Comparison of ENCODE assay signal across 10 cellular contexts in genomic region chr11:110777765-110778164, GRCh38.
DNase-seq lines count a peak whose midpoint lies in the region; ATAC-seq, FAIRE-seq and TF ChIP-seq lines count a peak whose summit lies in the region.
"Had no signal": no experiment of that assay in that cellular context is flagged by ENCODE, and none has a peak within 500 bp of the region (broad histone marks: within the 10 kb centered on the region; RNA-seq: fewer than 3 reads in every experiment).

No MANE protein-coding gene starts in this region.

- no TSS peak for BruUV-seq in HepG2 (replicated peaks; lab: Mats Ljungman, UMichigan)

- peak overlapping the region in 1 of 3 donors; percentile 31 for H3K27ac ChIP-seq in right lobe of liver
- H3K27ac ChIP-seq in HepG2 (ENCODE audit: extremely low read length, insufficient read depth, low read length) = no peak overlapping the region
- no peak overlapping the region for H3K27ac ChIP-seq in RWPE2 (ENCODE audit: poor library complexity, severe bottlenecking)

- H3K4me3 ChIP-seq in right lobe of liver = no peak overlapping the region
- H3K4me3 ChIP-seq in HepG2 (replicated peaks in 1 of 3; ENCODE audit: insufficient read depth in 1 of 3, low read depth in 2 of 3, low read length in 3 of 3) = no peak overlapping the region
- no peak overlapping the region for H3K4me3 ChIP-seq in RWPE2 (ENCODE audit: severe bottlenecking)

- H3K4me2 ChIP-seq in HepG2 (ENCODE audit: low read depth, low read length) = no peak overlapping the region

- no peak for TF ChIP-seq EP300 in HepG2 (IDR thresholded peaks at IDR 0.05; ENCODE audit: low read depth in 2 of 2, low read length in 2 of 2)
- TF ChIP-seq EP300 in HepG2 (CRISPR knock-in tag; IDR thresholded peaks at IDR 0.05; ENCODE audit: borderline replicate concordance) = no peak

- TF ChIP-seq CTCF in right lobe of liver (IDR thresholded peaks at IDR 0.05) = no peak
- no peak for TF ChIP-seq CTCF in HepG2 (CRISPR knock-in tag; IDR thresholded peaks at IDR 0.05)
- TF ChIP-seq CTCF in RWPE2 (IDR thresholded peaks at IDR 0.05; ENCODE audit: poor library complexity, severe bottlenecking) = no peak

- no peak for DNase-seq in right lobe of liver
- no peak for DNase-seq in HepG2 (ENCODE audit: low spot score)
- no peak for DNase-seq in RWPE2 (ENCODE audit: low spot score)
- DNase-seq in hepatic stellate cell (ENCODE audit: low spot score) = peak; percentile 21
- no peak for DNase-seq in NCI-H82 treated with DMSO at 0.1 percent for 48 hours (lab: John Stamatoyannopoulos, UW; ENCODE audit: unreplicated experiment)
- no peak for DNase-seq in NCI-H2029 treated with DMSO at 0.1 percent for 48 hours (lab: John Stamatoyannopoulos, UW)
- DNase-seq in NCI-H2171 (lab: John Stamatoyannopoulos, UW) = no peak
- DNase-seq: BE2C, midbrain had no signal

- TF ChIP-seq POLR2A in right lobe of liver (IDR thresholded peaks at IDR 0.05) (no peak), HepG2 (IDR thresholded peaks at IDR 0.05; ENCODE audit: insufficient read depth in 1 of 2, low read depth in 2 of 2, low read length in 2 of 2) (no peak)

- H3K27me3 ChIP-seq in right lobe of liver = no peaks in the 10 kb centered on the region
- H3K27me3 ChIP-seq in HepG2 (ENCODE audit: control insufficient read depth in 1 of 2, insufficient read depth in 2 of 2, low read length in 2 of 2) = no peaks in the 10 kb centered on the region
- H3K27me3 ChIP-seq in RWPE2 (ENCODE audit: insufficient read depth, poor library complexity, severe bottlenecking) = no peaks in the 10 kb centered on the region
- H3K27me3 ChIP-seq: BE2C had no signal

- H3K79me2 ChIP-seq in HepG2 (ENCODE audit: insufficient read depth, low read length) = no peaks in the 10 kb centered on the region

- H3K4me1 ChIP-seq in right lobe of liver (no peaks in the 10 kb centered on the region), HepG2 (ENCODE audit: insufficient read depth, low read length) (no peaks in the 10 kb centered on the region), RWPE2 (ENCODE audit: insufficient read depth, poor library complexity, severe bottlenecking) (peaks cover 7% of the 10 kb centered on the region)
- H3K4me1 ChIP-seq: BE2C had no signal

- CTCF ChIA-PET in HepG2 (lab: Yijun Ruan, JAX; ENCODE audit: low intra/inter-chr PET ratio, low total read pairs) = no interaction called here

- intact Hi-C loops in right lobe of liver (cut with DNase I) (no loop called here), HepG2 (cut with micrococcal nuclease; ENCODE audit: unreplicated experiment) (no loop called here)

- H3K36me3 ChIP-seq in right lobe of liver (no peaks in the 10 kb centered on the region), HepG2 (replicated peaks in 1 of 2; ENCODE audit: control insufficient read depth in 1 of 2, insufficient read depth in 2 of 2, low read length in 2 of 2) (no peaks in the 10 kb centered on the region), RWPE2 (ENCODE audit: low read depth) (no peaks in the 10 kb centered on the region)
- H3K36me3 ChIP-seq: BE2C had no signal

- no peak for TF ChIP-seq RAD21 in HepG2 (CRISPR knock-in tag; IDR thresholded peaks at IDR 0.05)

- POLR2A ChIA-PET in HepG2 (lab: Yijun Ruan, JAX) = no interaction called here

- in situ Hi-C loops in HepG2 (cut with HindIII; ENCODE audit: extremely low pct_ligation_motif_present, low pct_unique_long_range_greater_than_20kb) = no loop called here

- ATAC-seq in right lobe of liver (peak; percentile 25 to 79 (median 54)), HepG2 (no peak), RWPE2 (ENCODE audit: low read depth) (peak; percentile 53), HG02973 (IDR thresholded peaks at IDR 0.05; ENCODE audit: unreplicated experiment) (no peak)

- no peaks in the 10 kb centered on the region for H4K20me1 ChIP-seq in HepG2 (ENCODE audit: insufficient read depth, low read length)

- WGBS in right lobe of liver (ENCODE audit: insufficient coverage, low coverage, low lambda C conversion rate, missing lambda C conversion rate) = 18% methylated on average over 2 of the region's 2 CpGs
- WGBS in HepG2 (ENCODE audit: low lambda C conversion rate) = 0% methylated on average over 2 of the region's 2 CpGs

- H2AFZ ChIP-seq in HepG2 (ENCODE audit: low read length) = no peak overlapping the region

- H3K9ac ChIP-seq in HepG2 (ENCODE audit: insufficient read depth, low read depth, low read length) = no peak overlapping the region

- FAIRE-seq in HepG2 (lab: Jason Lieb, UNC) = no peak

- H3K9me3 ChIP-seq in right lobe of liver (no peaks in the 10 kb centered on the region), HepG2 (ENCODE audit: low read length) (no peaks in the 10 kb centered on the region; the same call in 1 of the 2 replicates), RWPE2 (ENCODE audit: severe bottlenecking) (no peaks in the 10 kb centered on the region)
- H3K9me3 ChIP-seq: BE2C had no signal

TF ChIP-seq in HepG2, 621 proteins besides CTCF, POLR2A, EP300 and RAD21:
- no peak for TF ChIP-seq RORA (CRISPR knock-in tag; IDR thresholded peaks at IDR 0.05)
- no peak for TF ChIP-seq SNAPC5 (CRISPR knock-in tag; IDR thresholded peaks at IDR 0.05; ENCODE audit: borderline replicate concordance)
- no peak for TF ChIP-seq TRIM24 (CRISPR knock-in tag; IDR thresholded peaks at IDR 0.05)
- TF ChIP-seq CEBPB (IDR thresholded peaks at IDR 0.05; ENCODE audit: borderline replicate concordance, low read depth, low read length) = no peak
- TF ChIP-seq ZNF550 (CRISPR knock-in tag; IDR thresholded peaks at IDR 0.05; ENCODE audit: borderline replicate concordance) = no peak
- no peak for TF ChIP-seq U2AF1 (optimal IDR thresholded peaks at IDR 0.05; ENCODE audit: low read depth, low read length)
- no peak for TF ChIP-seq ZNF251 (CRISPR knock-in tag; IDR thresholded peaks at IDR 0.05)
- no peak for TF ChIP-seq TEF (CRISPR knock-in tag; IDR thresholded peaks at IDR 0.05)
- no peak for TF ChIP-seq PPARG (CRISPR knock-in tag; conservative IDR thresholded peaks at IDR 0.05)
- no peak for TF ChIP-seq BHLHE40 (IDR thresholded peaks at IDR 0.05; ENCODE audit: low read length)

Comparison
In these comparisons a context has a peak if more than half of its experiments do, and no peak if none do; other contexts are left out.
1. ATAC-seq: peak in right lobe of liver (4 of 4) and RWPE2 (single experiment); none in HepG2 (single experiment) and HG02973 (single experiment).